Comparison of ENCODE assay signal across 1 cellular context in the genomic region with DNA sequence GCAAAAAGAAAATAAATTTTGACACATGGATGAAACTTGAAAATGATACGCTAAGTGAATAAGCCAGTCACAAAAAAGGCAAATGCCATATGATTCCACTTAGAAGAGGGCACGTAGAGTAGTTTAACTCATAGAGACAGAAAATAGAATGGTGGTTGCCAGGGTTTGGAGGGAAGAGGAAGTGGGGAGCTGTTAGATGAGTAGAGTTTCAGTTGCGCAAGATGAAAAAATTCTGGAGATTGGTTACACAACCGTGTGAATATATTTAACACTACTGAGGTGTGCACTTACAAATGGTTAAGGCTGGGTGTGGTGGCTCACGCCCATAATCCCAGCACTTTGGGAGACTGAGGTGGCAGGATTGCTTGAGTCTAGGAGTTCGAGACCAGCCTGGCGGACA.
A peak's percentile ranks its signal among the peaks of the same experiment; 100 is the strongest.
TF ChIP-seq lines count a peak whose summit lies in the region.

No MANE protein-coding gene starts in this region.

TF ChIP-seq in HepG2, 621 proteins besides CTCF, POLR2A, EP300 and RAD21:
- TF ChIP-seq ZNF20 (CRISPR knock-in tag; IDR thresholded peaks at IDR 0.05) (no peak), HDAC2 (CRISPR knock-in tag; IDR thresholded peaks at IDR 0.05) (no peak), CEBPB (IDR thresholded peaks at IDR 0.05; ENCODE audit: borderline replicate concordance, low read depth, low read length) (peak; percentile 41; the same call in 1 of the 2 replicates), GLMP (CRISPR knock-in tag; IDR thresholded peaks at IDR 0.05; ENCODE audit: borderline replicate concordance) (no peak), HOXA9 (CRISPR knock-in tag; IDR thresholded peaks at IDR 0.05; ENCODE audit: borderline replicate concordance) (no peak)
- TF ChIP-seq, protein P1, sequence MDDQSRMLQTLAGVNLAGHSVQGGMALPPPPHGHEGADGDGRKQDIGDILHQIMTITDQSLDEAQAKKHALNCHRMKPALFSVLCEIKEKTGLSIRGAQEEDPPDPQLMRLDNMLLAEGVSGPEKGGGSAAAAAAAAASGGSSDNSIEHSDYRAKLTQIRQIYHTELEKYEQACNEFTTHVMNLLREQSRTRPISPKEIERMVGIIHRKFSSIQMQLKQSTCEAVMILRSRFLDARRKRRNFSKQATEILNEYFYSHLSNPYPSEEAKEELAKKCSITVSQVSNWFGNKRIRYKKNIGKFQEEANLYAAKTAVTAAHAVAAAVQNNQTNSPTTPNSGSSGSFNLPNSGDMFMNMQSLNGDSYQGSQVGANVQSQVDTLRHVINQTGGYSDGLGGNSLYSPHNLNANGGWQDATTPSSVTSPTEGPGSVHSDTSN (CRISPR knock-in tag; IDR thresholded peaks at IDR 0.05; ENCODE audit: borderline replicate concordance): no peak
